ENCODE assay signal across 30 cellular contexts in genomic region chr18:69819460-69819859, GRCh38.
"Had no signal": no experiment of that assay in that cellular context is flagged by ENCODE, and none has a peak within 500 bp of the region (broad histone marks: within the 10 kb centered on the region; RNA-seq: fewer than 3 reads in every experiment).

No MANE protein-coding gene starts in this region.

- DNase-seq: nephron progenitor cell; nucleus accumbens; ovary; posterior cingulate gyrus; psoas muscle; right cardiac atrium; right lobe of liver; sigmoid colon; small intestine; stimulated activated CD4-positive, alpha-beta T cell treated with anti-CD3 and anti-CD28 coated beads, Interleukin-15, amount 100 ng/mL, for 24 hours; stimulated activated CD4-positive, alpha-beta T cell treated with anti-CD3 and anti-CD28 coated beads, Interleukin-2, amount 100 ng/mL, for 24 hours; stimulated activated CD4-positive, alpha-beta T cell treated with anti-CD3 and anti-CD28 coated beads, Interleukin-2, amount 100 ng/mL, for 48 hours; stimulated activated CD4-positive, alpha-beta T cell treated with anti-CD3 and anti-CD28 coated beads, Interleukin-4, amount 100 ng/mL, for 24 hours; stimulated activated naive B cell treated with anti-CD40 and anti-IgM and Interleukin-4, amounts not matched to agents 10 μg/mL and 1 μg/mL and 100 μg/mL, for 72 hours; stimulated activated naive CD4-positive, alpha-beta T cell treated with Interleukin-2 at 50 U/mL for 16 hours; stomach; thyroid gland; trophoblast cell; upper lobe of left lung had no signal

- FAIRE-seq: small intestine, urothelium cell line had no signal

- H3K79me2 ChIP-seq: parathyroid adenoma had no signal

- H3K27ac ChIP-seq: neutrophil, ovary, parathyroid adenoma, psoas muscle, right lobe of liver, sigmoid colon, stomach, thoracic aorta, thyroid gland, tibial nerve, upper lobe of left lung, vagina had no signal

- ATAC-seq: natural killer cell treated with Interleukin-12 subunit alpha and Interleukin-12 subunit beta and Interleukin-15 and Interleukin-18, amount 100 ng/mL, for 72 hours; psoas muscle; right cardiac atrium; right lobe of liver; stimulated activated effector memory CD8-positive, alpha-beta T cell treated with anti-CD3 and anti-CD28 coated beads, Interleukin-12 subunit alpha, Interleukin-12 subunit beta, amount 100 ng/mL, for 72 hours; stimulated activated naive B cell treated with anti-CD40 and anti-IgM and Interleukin-4, amounts not matched to agents 10 μg/mL and 1 μg/mL and 100 μg/mL, for 72 hours had no signal

- H3K27me3 Mint-ChIP-seq: natural killer cell treated with Interleukin-12 subunit alpha and Interleukin-12 subunit beta and Interleukin-15 and Interleukin-18, amount 100 ng/mL, for 72 hours; progenitor cell of endocrine pancreas; stimulated activated naive B cell treated with anti-CD40 and anti-IgM and Interleukin-4, amounts not matched to agents 10 μg/mL and 1 μg/mL and 100 μg/mL, for 72 hours; stimulated activated naive CD8-positive, alpha-beta T cell treated with anti-CD3 and anti-CD28 coated beads, Interleukin-15, Interleukin-2, amounts not matched to agents 100 ng/mL and 50 ng/mL, for 24 hours had no signal

- H3K9ac ChIP-seq: parathyroid adenoma had no signal

- H3K9me3 Mint-ChIP-seq: natural killer cell treated with Interleukin-12 subunit alpha and Interleukin-12 subunit beta and Interleukin-15 and Interleukin-18, amount 100 ng/mL, for 72 hours; stimulated activated effector memory CD8-positive, alpha-beta T cell treated with anti-CD3 and anti-CD28 coated beads, Interleukin-12 subunit alpha, Interleukin-12 subunit beta, amount 100 ng/mL, for 72 hours; stimulated activated naive CD8-positive, alpha-beta T cell treated with anti-CD3 and anti-CD28 coated beads, Interleukin-15, Interleukin-2, amounts not matched to agents 100 ng/mL and 50 ng/mL, for 24 hours had no signal

- H3K4me3 Mint-ChIP-seq: natural killer cell treated with Interleukin-12 subunit alpha and Interleukin-12 subunit beta and Interleukin-15 and Interleukin-18, amount 100 ng/mL, for 72 hours; nephron progenitor cell; neural crest cell; stimulated activated effector memory CD8-positive, alpha-beta T cell treated with anti-CD3 and anti-CD28 coated beads, Interleukin-12 subunit alpha, Interleukin-12 subunit beta, amount 100 ng/mL, for 72 hours; stimulated activated naive B cell treated with anti-CD40 and anti-IgM and Interleukin-4, amounts not matched to agents 10 μg/mL and 1 μg/mL and 100 μg/mL, for 72 hours; stimulated activated naive CD8-positive, alpha-beta T cell treated with anti-CD3 and anti-CD28 coated beads, Interleukin-15, Interleukin-2, amounts not matched to agents 100 ng/mL and 50 ng/mL, for 24 hours had no signal

- H3K36me3 ChIP-seq: neutrophil, ovary, right lobe of liver, sigmoid colon, stomach, thoracic aorta, thyroid gland, tibial nerve, upper lobe of left lung, vagina had no signal

- H3K27ac Mint-ChIP-seq: natural killer cell treated with Interleukin-12 subunit alpha and Interleukin-12 subunit beta and Interleukin-15 and Interleukin-18, amount 100 ng/mL, for 72 hours; nephron progenitor cell; progenitor cell of endocrine pancreas; stimulated activated effector memory CD8-positive, alpha-beta T cell treated with anti-CD3 and anti-CD28 coated beads, Interleukin-12 subunit alpha, Interleukin-12 subunit beta, amount 100 ng/mL, for 72 hours; stimulated activated naive B cell treated with anti-CD40 and anti-IgM and Interleukin-4, amounts not matched to agents 10 μg/mL and 1 μg/mL and 100 μg/mL, for 72 hours; stimulated activated naive CD8-positive, alpha-beta T cell treated with anti-CD3 and anti-CD28 coated beads, Interleukin-15, Interleukin-2, amounts not matched to agents 100 ng/mL and 50 ng/mL, for 24 hours had no signal

- H3K9me3 ChIP-seq: neutrophil, ovary, psoas muscle, right lobe of liver, thoracic aorta, thyroid gland, upper lobe of left lung, vagina had no signal

- H2AFZ ChIP-seq: parathyroid adenoma had no signal

- H3K4me1 ChIP-seq: parathyroid adenoma, psoas muscle, right lobe of liver, sigmoid colon, stomach, thyroid gland, tibial nerve, upper lobe of left lung, vagina had no signal

- H3K4me3 ChIP-seq: ovary, psoas muscle, right lobe of liver, sigmoid colon, stomach, thoracic aorta, thyroid gland, tibial nerve, upper lobe of left lung, vagina had no signal

- H3K27me3 ChIP-seq: neutrophil, ovary, right lobe of liver, sigmoid colon, stomach, thyroid gland, tibial nerve, upper lobe of left lung, vagina had no signal

- H3K36me3 Mint-ChIP-seq: stimulated activated naive B cell treated with anti-CD40 and anti-IgM and Interleukin-4, amounts not matched to agents 10 μg/mL and 1 μg/mL and 100 μg/mL, for 72 hours had no signal

- H3K4me1 Mint-ChIP-seq: neural crest cell; stimulated activated naive B cell treated with anti-CD40 and anti-IgM and Interleukin-4, amounts not matched to agents 10 μg/mL and 1 μg/mL and 100 μg/mL, for 72 hours had no signal
